Comparison of ENCODE assay signal across 10 cellular contexts in the genomic region with DNA sequence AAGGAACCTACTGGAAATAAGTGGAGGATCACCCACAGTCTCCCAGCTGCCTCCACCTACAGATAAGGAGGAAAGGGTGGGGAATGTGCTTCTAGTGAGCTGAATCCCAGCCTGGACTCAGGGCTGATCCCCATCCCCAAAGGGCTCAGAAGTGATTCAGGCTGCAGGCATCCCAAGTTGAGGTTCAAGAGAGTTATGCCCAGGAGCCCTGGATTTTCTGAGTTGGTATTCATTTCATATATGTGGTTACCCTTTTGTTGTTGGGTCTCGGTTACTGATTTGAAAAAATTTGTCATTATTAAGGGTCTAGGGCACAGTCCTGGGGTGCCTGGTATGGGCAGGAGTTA. TPM values are rescaled to one million over a fixed set of nuclear protein-coding genes. Genes with fewer than 3 reads are reported as not detected.
DNase-seq lines count a peak whose midpoint lies in the region; ATAC-seq and TF ChIP-seq lines count a peak whose summit lies in the region.
"Had no signal": no experiment of that assay in that cellular context is flagged by ENCODE, and none has a peak within 500 bp of the region (broad histone marks: within the 10 kb centered on the region; RNA-seq: fewer than 3 reads in every experiment).

No MANE protein-coding gene starts in this region.

- H3K4me1 Mint-ChIP-seq in activated CD8-positive, alpha-beta memory T cell treated with anti-CD3 and anti-CD28 coated beads, Interleukin-2, amount 10 ng/mL, durations not matched to agents 7 days and 5 days: peaks cover 63% of the 10 kb centered on the region
- peaks cover 60% of the 10 kb centered on the region for H3K4me1 Mint-ChIP-seq in activated T-helper 2 cell treated with anti-CD3 and anti-CD28 coated beads, Interferon-gamma antibody, Interleukin-2, Interleukin-4, amounts not matched to agents 10 μg/mL and 5 μg/mL and 100 μg/mL, durations not matched to agents 14 hours and 24 hours and 36 hours (ENCODE audit: low read depth)
- H3K4me1 Mint-ChIP-seq in stimulated activated naive B cell treated with anti-CD40 and anti-IgM and Interleukin-4, amounts not matched to agents 10 μg/mL and 1 μg/mL and 100 μg/mL, for 72 hours: peaks cover 46 to 67% of the 10 kb centered on the region in 2 donors
- H3K4me1 Mint-ChIP-seq in chondrocyte (ENCODE audit: low read depth) (peaks cover 17% of the 10 kb centered on the region), Calu3 (ENCODE audit: low read depth, unreplicated experiment) (peaks cover 38% of the 10 kb centered on the region)

- no peaks in the 10 kb centered on the region for H3K9me3 Mint-ChIP-seq in activated CD8-positive, alpha-beta memory T cell treated with anti-CD3 and anti-CD28 coated beads, Interleukin-2, amount 10 ng/mL, durations not matched to agents 7 days and 5 days (ENCODE audit: low read depth)
- no peaks in the 10 kb centered on the region for H3K9me3 Mint-ChIP-seq in activated T-helper 2 cell treated with anti-CD3 and anti-CD28 coated beads, Interferon-gamma antibody, Interleukin-2, Interleukin-4, amounts not matched to agents 10 μg/mL and 5 μg/mL and 100 μg/mL, durations not matched to agents 14 hours and 24 hours and 36 hours
- H3K9me3 Mint-ChIP-seq in stimulated activated naive B cell treated with anti-CD40 and anti-IgM and Interleukin-4, amounts not matched to agents 10 μg/mL and 1 μg/mL and 100 μg/mL, for 72 hours: peaks cover 0 to 1% of the 10 kb centered on the region in 2 donors
- H3K9me3 Mint-ChIP-seq in chondrocyte (ENCODE audit: low read depth): no peaks in the 10 kb centered on the region
- no peaks in the 10 kb centered on the region for H3K9me3 Mint-ChIP-seq in Calu3 (ENCODE audit: low read depth, unreplicated experiment)
- H3K9me3 Mint-ChIP-seq: activated naive CD4-positive, alpha-beta T cell treated with anti-CD3 and anti-CD28 coated beads, Interleukin-2, amount 10 ng/mL, durations not matched to agents 7 days and 5 days had no signal

- BruUV-seq in Calu3 (replicated peaks; lab: Mats Ljungman, UMichigan): no TSS peak

- in situ Hi-C loops in HAP-1 (cut with MboI; ENCODE audit: low sequenced_read_pairs): no loop called here

- H3K4me1 ChIP-seq in HAP-1: no peaks in the 10 kb centered on the region

- no peak overlapping the region for H3K4me3 ChIP-seq in HAP-1

- no peaks in the 10 kb centered on the region for H3K27me3 Mint-ChIP-seq in activated CD8-positive, alpha-beta memory T cell treated with anti-CD3 and anti-CD28 coated beads, Interleukin-2, amount 10 ng/mL, durations not matched to agents 7 days and 5 days
- no peaks in the 10 kb centered on the region for H3K27me3 Mint-ChIP-seq in activated T-helper 2 cell treated with anti-CD3 and anti-CD28 coated beads, Interferon-gamma antibody, Interleukin-2, Interleukin-4, amounts not matched to agents 10 μg/mL and 5 μg/mL and 100 μg/mL, durations not matched to agents 14 hours and 24 hours and 36 hours (ENCODE audit: low read depth)
- H3K27me3 Mint-ChIP-seq in stimulated activated naive B cell treated with anti-CD40 and anti-IgM and Interleukin-4, amounts not matched to agents 10 μg/mL and 1 μg/mL and 100 μg/mL, for 72 hours: no peaks in the 10 kb centered on the region
- no peaks in the 10 kb centered on the region for H3K27me3 Mint-ChIP-seq in chondrocyte (ENCODE audit: low read depth)
- no peaks in the 10 kb centered on the region for H3K27me3 Mint-ChIP-seq in Calu3 (ENCODE audit: unreplicated experiment)

- no peaks in the 10 kb centered on the region for H3K27me3 ChIP-seq in HAP-1 (ENCODE audit: low read depth)

- CTCF ChIA-PET in activated CD8-positive, alpha-beta memory T cell treated with anti-CD3 and anti-CD28 coated beads, Interleukin-2, amount 10 ng/mL, durations not matched to agents 7 days and 5 days (lab: Charles Lee): interaction anchor here (1.3 to 2.2 kb wide), 3 partner anchors 30 to 53 kb away, joined by 4 to 9 read pairs (median 6); a partner anchor contains a TSS
- CTCF ChIA-PET in Calu3 (lab: Charles Lee): no interaction called here

- H3K27ac Mint-ChIP-seq in activated CD8-positive, alpha-beta memory T cell treated with anti-CD3 and anti-CD28 coated beads, Interleukin-2, amount 10 ng/mL, durations not matched to agents 7 days and 5 days: peak overlapping the region; percentile 87
- peak overlapping the region; percentile 85 for H3K27ac Mint-ChIP-seq in activated T-helper 2 cell treated with anti-CD3 and anti-CD28 coated beads, Interferon-gamma antibody, Interleukin-2, Interleukin-4, amounts not matched to agents 10 μg/mL and 5 μg/mL and 100 μg/mL, durations not matched to agents 14 hours and 24 hours and 36 hours
- H3K27ac Mint-ChIP-seq in stimulated activated naive B cell treated with anti-CD40 and anti-IgM and Interleukin-4, amounts not matched to agents 10 μg/mL and 1 μg/mL and 100 μg/mL, for 72 hours: peak overlapping the region; percentile 84
- H3K27ac Mint-ChIP-seq in chondrocyte (ENCODE audit: unreplicated experiment): no peak overlapping the region
- H3K27ac Mint-ChIP-seq in Calu3 (ENCODE audit: unreplicated experiment): no peak overlapping the region

- TF ChIP-seq CTCF in chondrocyte (IDR thresholded peaks at IDR 0.05) (no peak), Calu3 (IDR thresholded peaks at IDR 0.05; ENCODE audit: unreplicated experiment) (no peak)

- H3K36me3 Mint-ChIP-seq in activated CD8-positive, alpha-beta memory T cell treated with anti-CD3 and anti-CD28 coated beads, Interleukin-2, amount 10 ng/mL, durations not matched to agents 7 days and 5 days: no peaks in the 10 kb centered on the region
- H3K36me3 Mint-ChIP-seq in activated T-helper 2 cell treated with anti-CD3 and anti-CD28 coated beads, Interferon-gamma antibody, Interleukin-2, Interleukin-4, amounts not matched to agents 10 μg/mL and 5 μg/mL and 100 μg/mL, durations not matched to agents 14 hours and 24 hours and 36 hours (ENCODE audit: low read depth): no peaks in the 10 kb centered on the region
- no peaks in the 10 kb centered on the region for H3K36me3 Mint-ChIP-seq in stimulated activated naive B cell treated with anti-CD40 and anti-IgM and Interleukin-4, amounts not matched to agents 10 μg/mL and 1 μg/mL and 100 μg/mL, for 72 hours
- no peaks in the 10 kb centered on the region for H3K36me3 Mint-ChIP-seq in chondrocyte (ENCODE audit: low read depth)
- peaks cover 13% of the 10 kb centered on the region for H3K36me3 Mint-ChIP-seq in Calu3 (ENCODE audit: insufficient read depth, unreplicated experiment)
- H3K36me3 Mint-ChIP-seq: activated naive CD4-positive, alpha-beta T cell treated with anti-CD3 and anti-CD28 coated beads, Interleukin-2, amount 10 ng/mL, durations not matched to agents 7 days and 5 days had no signal

- intact Hi-C loops in activated T-helper 2 cell treated with anti-CD3 and anti-CD28 coated beads, Interferon-gamma antibody, Interleukin-2, Interleukin-4, amounts not matched to agents 10 μg/mL and 5 μg/mL and 100 μg/mL, durations not matched to agents 14 hours and 24 hours and 36 hours (cut with micrococcal nuclease): no loop called here
- intact Hi-C loops in Calu3 (cut with micrococcal nuclease; ENCODE audit: unreplicated experiment): no loop called here

- H3K4me3 Mint-ChIP-seq in activated CD8-positive, alpha-beta memory T cell treated with anti-CD3 and anti-CD28 coated beads, Interleukin-2, amount 10 ng/mL, durations not matched to agents 7 days and 5 days: peak overlapping the region; percentile 19
- H3K4me3 Mint-ChIP-seq in activated T-helper 2 cell treated with anti-CD3 and anti-CD28 coated beads, Interferon-gamma antibody, Interleukin-2, Interleukin-4, amounts not matched to agents 10 μg/mL and 5 μg/mL and 100 μg/mL, durations not matched to agents 14 hours and 24 hours and 36 hours (ENCODE audit: low read depth): peak overlapping the region; percentile 31
- no peak overlapping the region for H3K4me3 Mint-ChIP-seq in stimulated activated naive B cell treated with anti-CD40 and anti-IgM and Interleukin-4, amounts not matched to agents 10 μg/mL and 1 μg/mL and 100 μg/mL, for 72 hours
- H3K4me3 Mint-ChIP-seq in chondrocyte (ENCODE audit: unreplicated experiment): no peak overlapping the region
- no peak overlapping the region for H3K4me3 Mint-ChIP-seq in Calu3 (ENCODE audit: low read depth, unreplicated experiment)
- H3K4me3 Mint-ChIP-seq: activated naive CD4-positive, alpha-beta T cell treated with anti-CD3 and anti-CD28 coated beads, Interleukin-2, amount 10 ng/mL, durations not matched to agents 7 days and 5 days had no signal

- no peaks in the 10 kb centered on the region for H3K36me3 ChIP-seq in HAP-1 (replicated peaks)

- ATAC-seq in activated CD8-positive, alpha-beta memory T cell treated with anti-CD3 and anti-CD28 coated beads, Interleukin-2, amount 10 ng/mL, durations not matched to agents 7 days and 5 days: peak; percentile 5
- no peak for ATAC-seq in stimulated activated naive B cell treated with anti-CD40 and anti-IgM and Interleukin-4, amounts not matched to agents 10 μg/mL and 1 μg/mL and 100 μg/mL, for 72 hours (replicated peaks)

- DNase-seq in activated CD8-positive, alpha-beta memory T cell treated with anti-CD3 and anti-CD28 coated beads, Interleukin-2, amount 10 ng/mL, durations not matched to agents 7 days and 5 days: no peak
- DNase-seq in activated CD8-positive, alpha-beta memory T cell treated with anti-CD3 and anti-CD28 coated beads, Interleukin-2, amount 50 U/mL, for 4 hours: no peak
- DNase-seq in activated T-helper 2 cell treated with anti-CD3 and anti-CD28 coated beads, Interferon-gamma antibody, Interleukin-2, Interleukin-4, amounts not matched to agents 10 μg/mL and 5 μg/mL and 100 μg/mL, durations not matched to agents 14 hours and 24 hours and 36 hours (ENCODE audit: low spot score): no peak
- DNase-seq in glomerular visceral epithelial cell (ENCODE audit: extremely low spot score) (peak; percentile 90), chondrocyte (ENCODE audit: low spot score) (no peak), HAP-1 (ENCODE audit: low spot score in 2 of 2) (no peak), Calu3 (no peak)
- no peak for DNase-seq in stimulated activated naive B cell treated with anti-CD40 and anti-IgM and Interleukin-4, amounts not matched to agents 10 μg/mL and 1 μg/mL and 100 μg/mL, for 72 hours
- DNase-seq: activated naive CD4-positive, alpha-beta T cell treated with anti-CD3 and anti-CD28 coated beads, Interleukin-2, amount 10 ng/mL, durations not matched to agents 7 days and 5 days; NCI-H1092 treated with DMSO at 0.1 percent for 48 hours had no signal

- no peaks in the 10 kb centered on the region for H3K9me3 ChIP-seq in HAP-1

RNA-seq across cellular contexts. Expression of a gene that starts 30.0 kb away (rescaled TPM):
- total RNA-seq in activated CD8-positive, alpha-beta memory T cell treated with anti-CD3 and anti-CD28 coated beads, Interleukin-2, amount 10 ng/mL, durations not matched to agents 7 days and 5 days: 100 to 1,000 TPM; 366 to 616 TPM
- 1,340 and 1,350 TPM in 2 replicates for total RNA-seq in activated T-helper 2 cell treated with anti-CD3 and anti-CD28 coated beads, Interferon-gamma antibody, Interleukin-2, Interleukin-4, amounts not matched to agents 10 μg/mL and 5 μg/mL and 100 μg/mL, durations not matched to agents 14 hours and 24 hours and 36 hours
- total RNA-seq in chondrocyte (10.3 to 16.1 TPM (median 16.0 TPM) in 3 replicates), Calu3 (2022) (not detected in 2 replicates)

Comparison
In these comparisons a context has a peak if more than half of its experiments do, and no peak if none do; other contexts are left out.
1. H3K27ac Mint-ChIP-seq: peak in activated CD8-positive, alpha-beta memory T cell treated with anti-CD3 and anti-CD28 coated beads, Interleukin-2, amount 10 ng/mL, durations not matched to agents 7 days and 5 days (single experiment), activated T-helper 2 cell treated with anti-CD3 and anti-CD28 coated beads, Interferon-gamma antibody, Interleukin-2, Interleukin-4, amounts not matched to agents 10 μg/mL and 5 μg/mL and 100 μg/mL, durations not matched to agents 14 hours and 24 hours and 36 hours (single experiment) and stimulated activated naive B cell treated with anti-CD40 and anti-IgM and Interleukin-4, amounts not matched to agents 10 μg/mL and 1 μg/mL and 100 μg/mL, for 72 hours (single experiment); none in chondrocyte (single experiment) and Calu3 (single experiment).
2. H3K4me3 Mint-ChIP-seq: peak in activated CD8-positive, alpha-beta memory T cell treated with anti-CD3 and anti-CD28 coated beads, Interleukin-2, amount 10 ng/mL, durations not matched to agents 7 days and 5 days (single experiment) and activated T-helper 2 cell treated with anti-CD3 and anti-CD28 coated beads, Interferon-gamma antibody, Interleukin-2, Interleukin-4, amounts not matched to agents 10 μg/mL and 5 μg/mL and 100 μg/mL, durations not matched to agents 14 hours and 24 hours and 36 hours (single experiment); none in stimulated activated naive B cell treated with anti-CD40 and anti-IgM and Interleukin-4, amounts not matched to agents 10 μg/mL and 1 μg/mL and 100 μg/mL, for 72 hours (0 of 2), chondrocyte (single experiment) and Calu3 (single experiment).
3. RNA of a gene that starts 30.0 kb away (total RNA-seq): 1,340 to 1,350 TPM in activated T-helper 2 cell treated with anti-CD3 and anti-CD28 coated beads, Interferon-gamma antibody, Interleukin-2, Interleukin-4, amounts not matched to agents 10 μg/mL and 5 μg/mL and 100 μg/mL, durations not matched to agents 14 hours and 24 hours and 36 hours and 366 to 616 TPM in activated CD8-positive, alpha-beta memory T cell treated with anti-CD3 and anti-CD28 coated beads, Interleukin-2, amount 10 ng/mL, durations not matched to agents 7 days and 5 days; 10.3 to 16.1 TPM in chondrocyte and not detected in Calu3; every median in the first group is over 10 times any median in the second.